Comparison of ENCODE assay signal across 26 cellular contexts in genomic region chr1:205663286-205663994, GRCh38. TPM values are rescaled to one million over a fixed set of nuclear protein-coding genes. Genes with fewer than 3 reads are reported as not detected.
DNase-seq lines count a peak whose midpoint lies in the region; ATAC-seq, FAIRE-seq and TF ChIP-seq lines count a peak whose summit lies in the region.
"Had no signal": no experiment of that assay in that cellular context is flagged by ENCODE, and none has a peak within 500 bp of the region (broad histone marks: within the 10 kb centered on the region; RNA-seq: fewer than 3 reads in every experiment).

No MANE protein-coding gene starts in this region.

- intact Hi-C loops in OCI-LY7 (cut with micrococcal nuclease; ENCODE audit: unreplicated experiment), result no loop called here

- peak overlapping the region; percentile 76 for H3K4me2 ChIP-seq in OCI-LY7 (ENCODE audit: low read length)
- H3K4me2 ChIP-seq in keratinocyte (ENCODE audit: control insufficient read depth, extremely low read depth, insufficient read depth, low read depth, low read length), result no peak overlapping the region

- H3K36me3 Mint-ChIP-seq in stimulated activated memory B cell treated with anti-CD40 and anti-IgM and Interleukin-4, amounts not matched to agents 10 μg/mL and 1 μg/mL and 100 μg/mL, for 72 hours, result peaks cover 4% of the 10 kb centered on the region
- H3K36me3 Mint-ChIP-seq: activated naive CD8-positive, alpha-beta T cell treated with anti-CD3 and anti-CD28 coated beads, Interleukin-2, amount 10 ng/mL, durations not matched to agents 7 days and 5 days; CD4-positive, CD25-positive, alpha-beta regulatory T cell had no signal

- H3K36me3 ChIP-seq in OCI-LY7 (ENCODE audit: insufficient read depth, low read length) (no peaks in the 10 kb centered on the region), keratinocyte (ENCODE audit: control insufficient read depth in 2 of 2, extremely low read depth in 1 of 2, insufficient read depth in 2 of 2, low read length in 2 of 2) (no peaks in the 10 kb centered on the region)
- H3K36me3 ChIP-seq: esophagus muscularis mucosa, gastrocnemius medialis, SJSA1 had no signal

- no peaks in the 10 kb centered on the region for H3K27me3 ChIP-seq in keratinocyte (ENCODE audit: control insufficient read depth, extremely low read depth, insufficient read depth, low read length)
- H3K27me3 ChIP-seq: gastrocnemius medialis, SJSA1 had no signal

- H3K27ac ChIP-seq in C4-2B, result peak overlapping the region; percentile 67
- peak overlapping the region; percentile 81 for H3K27ac ChIP-seq in OCI-LY7 (ENCODE audit: low read depth, low read length, poor library complexity, severe bottlenecking)
- no peak overlapping the region for H3K27ac ChIP-seq in keratinocyte (ENCODE audit: control insufficient read depth, insufficient read depth, low read length)
- H3K27ac ChIP-seq: esophagus muscularis mucosa, gastrocnemius medialis, SJSA1 had no signal

- CTCF ChIA-PET in OCI-LY7 (lab: Charles Lee; ENCODE audit: unreplicated experiment), result interaction anchor here (1.2 to 1.5 kb wide), 2 partner anchors 48 to 71 kb away, joined by 6 to 7 read pairs; no protein-coding TSS in a partner anchor

- no peaks in the 10 kb centered on the region for H3K27me3 Mint-ChIP-seq in stimulated activated memory B cell treated with anti-CD40 and anti-IgM and Interleukin-4, amounts not matched to agents 10 μg/mL and 1 μg/mL and 100 μg/mL, for 72 hours

- TF ChIP-seq CTCF in C4-2B (conservative IDR thresholded peaks at IDR 0.05), result no peak
- no peak for TF ChIP-seq CTCF in OCI-LY7 (conservative IDR thresholded peaks at IDR 0.05; ENCODE audit: low read length)
- TF ChIP-seq CTCF in keratinocyte (optimal IDR thresholded peaks at IDR 0.05 in 1 of 3, IDR thresholded peaks at IDR 0.05 in 1 of 3, conservative IDR thresholded peaks at IDR 0.05 in 1 of 3; ENCODE audit: extremely low read depth in 1 of 3, insufficient read depth in 2 of 3, low read length in 3 of 3), result no peak

- dilution Hi-C loops in keratinocyte (cut with MboI; ENCODE audit: extremely low pct_ligation_motif_present, low sequenced_read_pairs), result no loop called here

- ATAC-seq in stimulated activated memory B cell treated with anti-CD40 and anti-IgM and Interleukin-4, amounts not matched to agents 10 μg/mL and 1 μg/mL and 100 μg/mL, for 72 hours, result no peak
- ATAC-seq: gastrocnemius medialis had no signal

- POLR2A ChIA-PET in OCI-LY7 (lab: Charles Lee), result interaction anchor here (1.2 to 5.5 kb wide), 2 partner anchors 46 to 70 kb away, joined by 7 to 38 read pairs; no protein-coding TSS in a partner anchor

- no peak overlapping the region for H2AFZ ChIP-seq in OCI-LY7 (ENCODE audit: low read length)
- no peak overlapping the region for H2AFZ ChIP-seq in keratinocyte (ENCODE audit: control insufficient read depth, low read length)

- no peak overlapping the region for H3K4me3 Mint-ChIP-seq in stimulated activated memory B cell treated with anti-CD40 and anti-IgM and Interleukin-4, amounts not matched to agents 10 μg/mL and 1 μg/mL and 100 μg/mL, for 72 hours
- H3K4me3 Mint-ChIP-seq: activated CD4-positive, alpha-beta T cell treated with anti-CD3 and anti-CD28 coated beads, Interleukin-2, amount 10 ng/mL, durations not matched to agents 24 days and 14 days; activated naive CD8-positive, alpha-beta T cell treated with anti-CD3 and anti-CD28 coated beads, Interleukin-2, amount 10 ng/mL, durations not matched to agents 7 days and 5 days; CD4-positive, CD25-positive, alpha-beta regulatory T cell had no signal

- BruUV-seq in OCI-LY7 (replicated peaks; lab: Mats Ljungman, UMichigan), result no TSS peak

- no peak overlapping the region for H3K9ac ChIP-seq in keratinocyte (ENCODE audit: control insufficient read depth, extremely low read depth, insufficient read depth, low read length)

- H3K4me3 ChIP-seq in OCI-LY7 (ENCODE audit: low read depth, low read length, poor library complexity, severe bottlenecking) (no peak overlapping the region), keratinocyte (ENCODE audit: control insufficient read depth in 2 of 3, extremely low read depth in 1 of 3, insufficient read depth in 2 of 3, low read depth in 1 of 3, low read length in 3 of 3) (no peak overlapping the region)
- H3K4me3 ChIP-seq: esophagus muscularis mucosa, gastrocnemius medialis, SJSA1 had no signal

- H4K20me1 ChIP-seq in OCI-LY7 (ENCODE audit: insufficient read depth, low read length) (no peaks in the 10 kb centered on the region), keratinocyte (ENCODE audit: control insufficient read depth, extremely low read depth, insufficient read depth, low read length) (no peaks in the 10 kb centered on the region)

- H3K9me1 ChIP-seq in keratinocyte (ENCODE audit: control insufficient read depth, extremely low read depth, insufficient read depth, low read length), result peaks cover 4% of the 10 kb centered on the region

- H3K4me1 ChIP-seq in OCI-LY7 (ENCODE audit: insufficient read depth, low read length, poor library complexity, severe bottlenecking) (peaks cover 65% of the 10 kb centered on the region), keratinocyte (ENCODE audit: control insufficient read depth, extremely low read depth, insufficient read depth, low read length) (peaks cover 34% of the 10 kb centered on the region)
- H3K4me1 ChIP-seq: SJSA1 had no signal

- no peaks in the 10 kb centered on the region for H3K9me3 ChIP-seq in OCI-LY7 (ENCODE audit: low read length)
- no peaks in the 10 kb centered on the region for H3K9me3 ChIP-seq in keratinocyte (ENCODE audit: control insufficient read depth, low read depth, low read length)
- H3K9me3 ChIP-seq: esophagus muscularis mucosa, gastrocnemius medialis, SJSA1 had no signal

- peak overlapping the region; percentile 15 for H3K27ac Mint-ChIP-seq in stimulated activated memory B cell treated with anti-CD40 and anti-IgM and Interleukin-4, amounts not matched to agents 10 μg/mL and 1 μg/mL and 100 μg/mL, for 72 hours
- H3K27ac Mint-ChIP-seq: activated CD4-positive, alpha-beta T cell treated with anti-CD3 and anti-CD28 coated beads, Interleukin-2, amount 10 ng/mL, durations not matched to agents 24 days and 14 days; activated naive CD8-positive, alpha-beta T cell treated with anti-CD3 and anti-CD28 coated beads, Interleukin-2, amount 10 ng/mL, durations not matched to agents 7 days and 5 days; CD4-positive, CD25-positive, alpha-beta regulatory T cell had no signal

- DNase-seq in OCI-LY7 (ENCODE audit: low spot score), result no peak
- no peak for DNase-seq in keratinocyte (ENCODE audit: low read depth, low spot score)
- no peak for DNase-seq in NCI-H187 (lab: John Stamatoyannopoulos, UW)
- no peak for DNase-seq in NCI-H526 (lab: John Stamatoyannopoulos, UW)
- DNase-seq in H4 (ENCODE audit: low spot score), result no peak
- DNase-seq in NAMALWA (ENCODE audit: low spot score), result no peak
- DNase-seq: ACHN; activated CD4-positive, alpha-beta T cell treated with anti-CD3 and anti-CD28 coated beads, Interleukin-2, amount 10 ng/mL, durations not matched to agents 24 days and 14 days; activated effector memory CD4-positive, alpha-beta T cell treated with Interleukin-2 at 50 U/mL for 16 hours; activated naive CD8-positive, alpha-beta T cell treated with anti-CD3 and anti-CD28 coated beads, Interleukin-2, amount 10 ng/mL, durations not matched to agents 7 days and 5 days; CD4-positive, CD25-positive, alpha-beta regulatory T cell; effector memory CD4-positive, alpha-beta T cell; gastrocnemius medialis; GF-D8; hippocampal formation; Karpas-422; NCI-H1092 treated with DMSO at 0.1 percent for 48 hours; NCI-H2029 treated with DMSO at 0.1 percent for 48 hours; NCI-H226; NCI-H82; stimulated activated CD4-positive, alpha-beta T cell treated with anti-CD3 and anti-CD28 coated beads, Interleukin-4, amount 100 ng/mL, for 1 hour; stimulated activated naive CD4-positive, alpha-beta T cell treated with Interleukin-2 at 50 U/mL for 16 hours had no signal

- FAIRE-seq in keratinocyte (lab: Jason Lieb, UNC), result peak; percentile 41

- H3K9me2 ChIP-seq in OCI-LY7 (ENCODE audit: insufficient read depth, low read length), result no peaks in the 10 kb centered on the region

- peaks cover 79% of the 10 kb centered on the region for H3K4me1 Mint-ChIP-seq in stimulated activated memory B cell treated with anti-CD40 and anti-IgM and Interleukin-4, amounts not matched to agents 10 μg/mL and 1 μg/mL and 100 μg/mL, for 72 hours

- H3K79me2 ChIP-seq in OCI-LY7 (ENCODE audit: insufficient read depth, low read depth, low read length) (no peaks in the 10 kb centered on the region), keratinocyte (ENCODE audit: control insufficient read depth, insufficient read depth, low read length) (no peaks in the 10 kb centered on the region)

- no peaks in the 10 kb centered on the region for H3K9me3 Mint-ChIP-seq in stimulated activated memory B cell treated with anti-CD40 and anti-IgM and Interleukin-4, amounts not matched to agents 10 μg/mL and 1 μg/mL and 100 μg/mL, for 72 hours
- H3K9me3 Mint-ChIP-seq: activated CD4-positive, alpha-beta T cell treated with anti-CD3 and anti-CD28 coated beads, Interleukin-2, amount 10 ng/mL, durations not matched to agents 24 days and 14 days; activated naive CD8-positive, alpha-beta T cell treated with anti-CD3 and anti-CD28 coated beads, Interleukin-2, amount 10 ng/mL, durations not matched to agents 7 days and 5 days had no signal

RNA-seq across cellular contexts. Expression of gene SLC45A3, which starts 16.9 kb away (rescaled TPM):
- 1.6 and 2.4 TPM in 2 replicates for total RNA-seq in OCI-LY7 (2014; rRNA removed; shearing (Covaris generic))
- total RNA-seq in OCI-LY7 (2022), result 5.3 and 5.9 TPM in 2 replicates
- 2.1 to 2.8 TPM (median 2.5 TPM) in 3 replicates for polyA plus RNA-seq in keratinocyte
- not detected for polyA plus RNA-seq in keratinocyte (2011; ENCODE audit: low read depth)
- 1.3 and 1.6 TPM in 2 replicates for polyA plus RNA-seq in keratinocyte (2011; cell fraction: cytosol; rRNA removed)
- polyA plus RNA-seq in keratinocyte (2011; cell fraction: nucleus; rRNA removed), result 3.4 and 4.0 TPM in 2 replicates
- polyA plus RNA-seq in keratinocyte (2012; ENCODE audit: low replicate concordance), result 0.54 and 3.0 TPM in 2 replicates
- polyA minus RNA-seq in keratinocyte, result 1.9 to 3.7 TPM (median 2.1 TPM) in 3 replicates
- polyA minus RNA-seq in keratinocyte (2011; cell fraction: cytosol; rRNA and poly(A)+ RNA removed), result 3.5 TPM
- 3.1 and 3.4 TPM in 2 replicates for polyA minus RNA-seq in keratinocyte (2011; cell fraction: nucleus; rRNA and poly(A)+ RNA removed)
- total RNA-seq in H4 (2014; rRNA removed; shearing (Covaris generic)), result 4.3 and 7.1 TPM in 2 replicates
- polyA plus RNA-seq: CD4-positive, CD25-positive, alpha-beta regulatory T cell had no signal

RNA-seq across cellular contexts. Expression of gene ELK4, which starts 31.6 kb away (rescaled TPM):
- total RNA-seq in OCI-LY7 (2014; rRNA removed; shearing (Covaris generic)), result 26.4 and 29.1 TPM in 2 replicates
- total RNA-seq in OCI-LY7 (2022), result 82.7 and 88.3 TPM in 2 replicates
- 4.5 to 8.6 TPM (median 7.3 TPM) in 3 replicates for polyA plus RNA-seq in keratinocyte
- 15.3 TPM for polyA plus RNA-seq in keratinocyte (2011; ENCODE audit: low read depth)
- polyA plus RNA-seq in keratinocyte (2011; cell fraction: cytosol; rRNA removed), result 3.4 and 6.3 TPM in 2 replicates
- polyA plus RNA-seq in keratinocyte (2011; cell fraction: nucleus; rRNA removed), result 8.8 and 10.4 TPM in 2 replicates
- polyA plus RNA-seq in keratinocyte (2012; ENCODE audit: low replicate concordance), result 7.4 TPM in 2 replicates
- polyA minus RNA-seq in keratinocyte, result 8.8 to 17.5 TPM (median 12.0 TPM) in 3 replicates
- polyA minus RNA-seq in keratinocyte (2011; cell fraction: cytosol; rRNA and poly(A)+ RNA removed), result 6.7 TPM
- polyA minus RNA-seq in keratinocyte (2011; cell fraction: nucleus; rRNA and poly(A)+ RNA removed), result 6.2 and 12.6 TPM in 2 replicates
- total RNA-seq in H4 (2014; rRNA removed; shearing (Covaris generic)), result 8.6 and 12.8 TPM in 2 replicates
